25 cellular contexts compared by ENCODE assay signal in genomic region chr6:162409986-162410715, GRCh38.
DNase-seq lines count a peak whose midpoint lies in the region; ATAC-seq and TF ChIP-seq lines count a peak whose summit lies in the region.
"Had no signal": no experiment of that assay in that cellular context is flagged by ENCODE, and none has a peak within 500 bp of the region (broad histone marks: within the 10 kb centered on the region; RNA-seq: fewer than 3 reads in every experiment).

No MANE protein-coding gene starts in this region.

- no peak overlapping the region for H2BK15ac ChIP-seq in H9 (ENCODE audit: low read depth, low read length)

- H3K27ac Mint-ChIP-seq in H9: peak overlapping the region; percentile 74 to 97 (median 86)
- H3K27ac Mint-ChIP-seq in stimulated activated memory B cell treated with anti-CD40 and anti-IgM and Interleukin-4, amounts not matched to agents 10 μg/mL and 1 μg/mL and 100 μg/mL, for 72 hours: no peak overlapping the region
- H3K27ac Mint-ChIP-seq: activated CD4-positive, alpha-beta T cell treated with anti-CD3 and anti-CD28 coated beads for 36 hours; activated naive CD4-positive, alpha-beta T cell treated with anti-CD3 and anti-CD28 coated beads, Interleukin-2, amount 10 ng/mL, durations not matched to agents 7 days and 5 days; activated T-cell treated with anti-CD3 and anti-CD28 coated beads, Interleukin-2, amount 50 U/mL, for 72 hours; naive B cell had no signal

- H3K9ac ChIP-seq in H9 (ENCODE audit: extremely low read depth, insufficient read length, low read length): no peak overlapping the region
- H3K9ac ChIP-seq: BLaER1 had no signal

- H3K36me3 Mint-ChIP-seq in H9 (ENCODE audit: insufficient read depth in 1 of 3, low read depth in 3 of 3): no peaks in the 10 kb centered on the region; a peak in 1 of 7 replicates
- H3K36me3 Mint-ChIP-seq in stimulated activated memory B cell treated with anti-CD40 and anti-IgM and Interleukin-4, amounts not matched to agents 10 μg/mL and 1 μg/mL and 100 μg/mL, for 72 hours: no peaks in the 10 kb centered on the region
- H3K36me3 Mint-ChIP-seq: activated naive CD4-positive, alpha-beta T cell treated with anti-CD3 and anti-CD28 coated beads, Interleukin-2, amount 10 ng/mL, durations not matched to agents 7 days and 5 days; naive B cell had no signal

- no peak overlapping the region for H3K14ac ChIP-seq in H9 (ENCODE audit: insufficient read depth, low read length)

- no peak overlapping the region for H3K56ac ChIP-seq in H9 (ENCODE audit: insufficient read length, low read depth, low read length)

- TF ChIP-seq CTCF in H9 (conservative IDR thresholded peaks at IDR 0.05) (no peak), breast epithelium (IDR thresholded peaks at IDR 0.05) (no peak)

- H2BK120ac ChIP-seq in H9 (ENCODE audit: low read depth, low read length, poor library complexity, severe bottlenecking): no peak overlapping the region

- H3K4me2 ChIP-seq in H9 (ENCODE audit: insufficient read depth, insufficient read length, low read length): peak overlapping the region; percentile 47
- H3K4me2 ChIP-seq: BLaER1 had no signal

- no peak for DNase-seq in H9
- peak; percentile 2 for DNase-seq in astrocyte of the hippocampus (ENCODE audit: low read depth, low spot score)
- peak; percentile 61 for DNase-seq in iPS-NIHi11 (ENCODE audit: low spot score)
- DNase-seq in breast epithelium (ENCODE audit: low spot score in 2 of 2): no peak
- DNase-seq in NCI-H345 treated with DMSO at 0.1 percent for 48 hours (lab: John Stamatoyannopoulos, UW; ENCODE audit: unreplicated experiment): no peak
- no peak for DNase-seq in HK-2 (ENCODE audit: unreplicated experiment)
- DNase-seq: ACHN; activated CD4-positive, alpha-beta T cell treated with anti-CD3 and anti-CD28 coated beads for 36 hours; activated naive CD4-positive, alpha-beta T cell treated with anti-CD3 and anti-CD28 coated beads, Interleukin-2, amount 10 ng/mL, durations not matched to agents 7 days and 5 days; activated T-cell treated with anti-CD3 and anti-CD28 coated beads, Interleukin-2, amount 50 U/mL, for 72 hours; amygdala; foreskin keratinocyte; hippocampal formation; KG1; kidney glomerular epithelial cell; mammary epithelial cell; naive B cell; NCI-H1694; NCI-H748 treated with DMSO at 0.1 percent for 48 hours; posterior cingulate gyrus; sigmoid colon; substantia nigra had no signal

- H3K9me3 ChIP-seq in H9 (ENCODE audit: control insufficient read depth, low read depth, low read length) (no peaks in the 10 kb centered on the region), neuron (ENCODE audit: low read length) (no peaks in the 10 kb centered on the region), breast epithelium (no peaks in the 10 kb centered on the region)
- H3K9me3 ChIP-seq: BLaER1, sigmoid colon had no signal

- no peaks in the 10 kb centered on the region for H3K23me2 ChIP-seq in H9 (ENCODE audit: insufficient read length, low read depth, low read length, poor library complexity, severe bottlenecking)

- no peaks in the 10 kb centered on the region for H3K9me3 Mint-ChIP-seq in H9
- no peaks in the 10 kb centered on the region for H3K9me3 Mint-ChIP-seq in stimulated activated memory B cell treated with anti-CD40 and anti-IgM and Interleukin-4, amounts not matched to agents 10 μg/mL and 1 μg/mL and 100 μg/mL, for 72 hours
- H3K9me3 Mint-ChIP-seq: activated naive CD4-positive, alpha-beta T cell treated with anti-CD3 and anti-CD28 coated beads, Interleukin-2, amount 10 ng/mL, durations not matched to agents 7 days and 5 days; activated T-cell treated with anti-CD3 and anti-CD28 coated beads, Interleukin-2, amount 50 U/mL, for 72 hours had no signal

- no peak overlapping the region for H3K4ac ChIP-seq in H9 (ENCODE audit: low read depth, low read length)

- no peaks in the 10 kb centered on the region for H3K27me3 Mint-ChIP-seq in H9 (ENCODE audit: low read depth)
- no peaks in the 10 kb centered on the region for H3K27me3 Mint-ChIP-seq in stimulated activated memory B cell treated with anti-CD40 and anti-IgM and Interleukin-4, amounts not matched to agents 10 μg/mL and 1 μg/mL and 100 μg/mL, for 72 hours
- H3K27me3 Mint-ChIP-seq: activated CD4-positive, alpha-beta T cell treated with anti-CD3 and anti-CD28 coated beads for 36 hours; activated naive CD4-positive, alpha-beta T cell treated with anti-CD3 and anti-CD28 coated beads, Interleukin-2, amount 10 ng/mL, durations not matched to agents 7 days and 5 days; naive B cell had no signal

- H3K4me1 ChIP-seq in H9 (ENCODE audit: insufficient read depth, low read length): no peaks in the 10 kb centered on the region; the same call in 1 of the 2 replicates
- H3K4me1 ChIP-seq in neuron (ENCODE audit: insufficient read depth, low read length): peaks cover 35% of the 10 kb centered on the region
- no peaks in the 10 kb centered on the region for H3K4me1 ChIP-seq in breast epithelium
- H3K4me1 ChIP-seq: BLaER1, foreskin keratinocyte, sigmoid colon had no signal

- H3K4me3 Mint-ChIP-seq in H9: peak overlapping the region; percentile 48 to 66
- H3K4me3 Mint-ChIP-seq in stimulated activated memory B cell treated with anti-CD40 and anti-IgM and Interleukin-4, amounts not matched to agents 10 μg/mL and 1 μg/mL and 100 μg/mL, for 72 hours: no peak overlapping the region
- H3K4me3 Mint-ChIP-seq: activated CD4-positive, alpha-beta T cell treated with anti-CD3 and anti-CD28 coated beads for 36 hours; activated naive CD4-positive, alpha-beta T cell treated with anti-CD3 and anti-CD28 coated beads, Interleukin-2, amount 10 ng/mL, durations not matched to agents 7 days and 5 days; activated T-cell treated with anti-CD3 and anti-CD28 coated beads, Interleukin-2, amount 50 U/mL, for 72 hours; naive B cell had no signal

- no peak overlapping the region for H2BK5ac ChIP-seq in H9 (ENCODE audit: insufficient read length, low read length)

- H3K27me3 ChIP-seq in H9 (ENCODE audit: insufficient read depth, low read length): no peaks in the 10 kb centered on the region
- H3K27me3 ChIP-seq in neuron (ENCODE audit: insufficient read depth, low read length): no peaks in the 10 kb centered on the region
- no peaks in the 10 kb centered on the region for H3K27me3 ChIP-seq in breast epithelium
- H3K27me3 ChIP-seq: BLaER1, foreskin keratinocyte, sigmoid colon had no signal

- H3K4me1 Mint-ChIP-seq in H9: peaks cover 47 to 49% of the 10 kb centered on the region in 2 experiments
- no peaks in the 10 kb centered on the region for H3K4me1 Mint-ChIP-seq in stimulated activated memory B cell treated with anti-CD40 and anti-IgM and Interleukin-4, amounts not matched to agents 10 μg/mL and 1 μg/mL and 100 μg/mL, for 72 hours
- H3K4me1 Mint-ChIP-seq: activated CD4-positive, alpha-beta T cell treated with anti-CD3 and anti-CD28 coated beads for 36 hours; activated naive CD4-positive, alpha-beta T cell treated with anti-CD3 and anti-CD28 coated beads, Interleukin-2, amount 10 ng/mL, durations not matched to agents 7 days and 5 days; naive B cell had no signal

- H4K5ac ChIP-seq in H9 (ENCODE audit: insufficient read length, low read depth, low read length): no peak overlapping the region

- intact Hi-C loops in breast epithelium (cut with DNase I; ENCODE audit: low total_unique reads): no loop called here

- H3K23ac ChIP-seq in H9 (ENCODE audit: insufficient read length, low read depth, low read length): no peak overlapping the region

- no peak overlapping the region for H4K8ac ChIP-seq in H9 (replicated peaks; ENCODE audit: insufficient read length, low read depth, low read length)

- ATAC-seq in stimulated activated memory B cell treated with anti-CD40 and anti-IgM and Interleukin-4, amounts not matched to agents 10 μg/mL and 1 μg/mL and 100 μg/mL, for 72 hours: no peak
- ATAC-seq: activated CD4-positive, alpha-beta T cell treated with anti-CD3 and anti-CD28 coated beads for 36 hours; activated T-cell treated with anti-CD3 and anti-CD28 coated beads, Interleukin-2, amount 50 U/mL, for 72 hours; foreskin keratinocyte had no signal

- H2BK12ac ChIP-seq in H9 (ENCODE audit: insufficient read length, low read depth, low read length): no peak overlapping the region

- no peak overlapping the region for H2BK20ac ChIP-seq in H9 (ENCODE audit: low read depth, low read length, poor library complexity, severe bottlenecking)

- H2AFZ ChIP-seq in H9 (ENCODE audit: low read length) (no peak overlapping the region), neuron (ENCODE audit: low read depth, low read length) (peak overlapping the region; percentile 70)

- H3K4me3 ChIP-seq in neuron (ENCODE audit: low read length) (peak overlapping the region; percentile 17), breast epithelium (no peak overlapping the region)
- H3K4me3 ChIP-seq: BLaER1, sigmoid colon had no signal

- H4K20me1 ChIP-seq in H9 (ENCODE audit: control insufficient read depth, insufficient read depth, insufficient read length): no peaks in the 10 kb centered on the region
- H4K20me1 ChIP-seq: BLaER1 had no signal

- no peaks in the 10 kb centered on the region for H3K79me2 ChIP-seq in H9 (ENCODE audit: insufficient read depth, low read length)

- H4K91ac ChIP-seq in H9 (ENCODE audit: insufficient read length, low read depth, low read length): no peak overlapping the region

- no peaks in the 10 kb centered on the region for H3K79me1 ChIP-seq in H9 (ENCODE audit: insufficient read depth, low read depth, low read length, poor library complexity, severe bottlenecking)

- H3K36me3 ChIP-seq in neuron (ENCODE audit: insufficient read depth, low read length) (no peaks in the 10 kb centered on the region), breast epithelium (no peaks in the 10 kb centered on the region)
- H3K36me3 ChIP-seq: BLaER1, sigmoid colon had no signal

- no peak overlapping the region for H2AK5ac ChIP-seq in H9 (ENCODE audit: insufficient read length, low read length)

- no peak overlapping the region for H3K18ac ChIP-seq in H9 (ENCODE audit: insufficient read length, low read depth, low read length)

- H3T11ph ChIP-seq in H9 (ENCODE audit: low read length): no peak overlapping the region

- TF ChIP-seq POLR2A in breast epithelium (IDR thresholded peaks at IDR 0.05): no peak

- WGBS in H9 (ENCODE audit: extremely low coverage, insufficient read length, low lambda C conversion rate): no CpG with 5 or more reads among the region's 5 CpGs

- H3K27ac ChIP-seq in H9 (ENCODE audit: insufficient read length, low read depth, low read length) (peak overlapping the region; percentile 1), breast epithelium (no peak overlapping the region)
- H3K27ac ChIP-seq: BLaER1, foreskin keratinocyte, sigmoid colon had no signal

Comparison
In these comparisons a context has a peak if more than half of its experiments do, and no peak if none do; other contexts are left out.
1. DNase-seq: peak in astrocyte of the hippocampus (single experiment) and iPS-NIHi11 (single experiment); none in H9 (single experiment), breast epithelium (0 of 2), NCI-H345 treated with DMSO at 0.1 percent for 48 hours (single experiment) and HK-2 (single experiment).